ENCODE assay signal across 14 cellular contexts in genomic region chr3:187878776-187879524, GRCh38.
DNase-seq lines count a peak whose midpoint lies in the region; ATAC-seq and TF ChIP-seq lines count a peak whose summit lies in the region.
"Had no signal": no experiment of that assay in that cellular context is flagged by ENCODE, and none has a peak within 500 bp of the region (broad histone marks: within the 10 kb centered on the region; RNA-seq: fewer than 3 reads in every experiment).

No MANE protein-coding gene starts in this region.

- H3K27ac ChIP-seq in mammary epithelial cell (ENCODE audit: insufficient read depth, low read depth, low read length) = no peak overlapping the region
- H3K27ac ChIP-seq in gastroesophageal sphincter = no peak overlapping the region
- H3K27ac ChIP-seq: right atrium auricular region had no signal

- H3K4me3 ChIP-seq in mammary epithelial cell (replicated peaks in 1 of 3; ENCODE audit: insufficient read depth in 1 of 3, low read depth in 2 of 3, low read length in 3 of 3) = no peak overlapping the region
- no peak overlapping the region for H3K4me3 ChIP-seq in gastroesophageal sphincter
- H3K4me3 ChIP-seq: right atrium auricular region had no signal

- CTCF ChIA-PET in mammary epithelial cell (lab: Charles Lee; ENCODE audit: low non-redundant PET) = no interaction called here

- intact Hi-C loops in mammary epithelial cell (cut with micrococcal nuclease) = no loop called here

- no peak for ATAC-seq in gastroesophageal sphincter
- ATAC-seq: T-helper 17 cell had no signal

- 58% methylated on average over 3 of the region's 4 CpGs for WGBS in mammary epithelial cell (ENCODE audit: low coverage, missing lambda C conversion rate)
- 71 to 77% methylated on average over 4 of the region's 4 CpGs for WGBS in gastroesophageal sphincter (ENCODE audit: low coverage in 1 of 2), 2 donors

- TF ChIP-seq EP300 in gastroesophageal sphincter (IDR thresholded peaks at IDR 0.05) = no peak

- H3K4me2 ChIP-seq in mammary epithelial cell (ENCODE audit: insufficient read depth, low read depth, low read length) = peak overlapping the region; percentile 48

- H3K9me3 ChIP-seq in mammary epithelial cell (replicated peaks; ENCODE audit: insufficient read depth, low read length) (no peaks in the 10 kb centered on the region), gastroesophageal sphincter (no peaks in the 10 kb centered on the region)
- H3K9me3 ChIP-seq: right atrium auricular region had no signal

- no peaks in the 10 kb centered on the region for H4K20me1 ChIP-seq in mammary epithelial cell (ENCODE audit: insufficient read depth, low read length)

- H3K27me3 ChIP-seq in mammary epithelial cell (ENCODE audit: insufficient read depth, low read length) = no peaks in the 10 kb centered on the region
- no peaks in the 10 kb centered on the region for H3K27me3 ChIP-seq in gastroesophageal sphincter
- H3K27me3 ChIP-seq: right atrium auricular region had no signal

- no TSS peak for BruUV-seq in mammary epithelial cell (replicated peaks; lab: Mats Ljungman, UMichigan)

- peak; percentile 74 for DNase-seq in EL
- peak; percentile 37 for DNase-seq in NCI-H2029 (lab: John Stamatoyannopoulos, UW)
- peak; percentile 29 for DNase-seq in mammary epithelial cell
- DNase-seq in non-pigmented ciliary epithelial cell (ENCODE audit: low read depth) = peak; percentile 41
- no peak for DNase-seq in activated CD4-positive, alpha-beta T cell treated with anti-CD3 and anti-CD28 coated beads, Interleukin-2, amount 50 U/mL, for 4 hours
- no peak for DNase-seq in nucleus accumbens (lab: John Stamatoyannopoulos, UW)
- DNase-seq in NCI-H1105 treated with DMSO at 0.1 percent for 48 hours (lab: John Stamatoyannopoulos, UW) = no peak
- DNase-seq: activated CD4-positive, alpha-beta memory T cell treated with anti-CD3 and anti-CD28 coated beads, Interleukin-2, amount 10 ng/mL, durations not matched to agents 7 days and 5 days; activated effector memory CD4-positive, alpha-beta T cell treated with anti-CD3 and anti-CD28 coated beads, Interleukin-2, amount 50 U/mL, for 16 hours; COR-L47; KG1; T-helper 17 cell had no signal

- no peak overlapping the region for H3K9ac ChIP-seq in mammary epithelial cell (ENCODE audit: insufficient read depth, low read length)

- no peak for TF ChIP-seq CTCF in mammary epithelial cell (conservative IDR thresholded peaks at IDR 0.05 in 1 of 2, IDR thresholded peaks at IDR 0.05 in 1 of 2; ENCODE audit: extremely low read depth in 1 of 2, insufficient read depth in 1 of 2, low read depth in 1 of 2, low read length in 2 of 2)
- no peak for TF ChIP-seq CTCF in gastroesophageal sphincter (IDR thresholded peaks at IDR 0.05)

- in situ Hi-C loops in mammary epithelial cell (cut with MboI; ENCODE audit: low sequenced_read_pairs in 2 of 2) = no loop called here

- peak overlapping the region; percentile 7 for H2AFZ ChIP-seq in mammary epithelial cell (ENCODE audit: low read depth, low read length)

- H3K4me1 ChIP-seq in mammary epithelial cell (ENCODE audit: insufficient read depth, low read length) (peaks cover 4% of the 10 kb centered on the region), gastroesophageal sphincter (no peaks in the 10 kb centered on the region)
- H3K4me1 ChIP-seq: right atrium auricular region had no signal

- no peak for TF ChIP-seq POLR2A in gastroesophageal sphincter (IDR thresholded peaks at IDR 0.05)

- no peaks in the 10 kb centered on the region for H3K79me2 ChIP-seq in mammary epithelial cell (ENCODE audit: insufficient read depth, low read length)

- H3K36me3 ChIP-seq in mammary epithelial cell (ENCODE audit: insufficient read depth, low read length) = no peaks in the 10 kb centered on the region
- no peaks in the 10 kb centered on the region for H3K36me3 ChIP-seq in gastroesophageal sphincter
- H3K36me3 ChIP-seq: right atrium auricular region had no signal

- dilution Hi-C loops in mammary epithelial cell (cut with HindIII; ENCODE audit: low sequenced_read_pairs) = no loop called here

Comparison
In these comparisons a context has a peak if more than half of its experiments do, and no peak if none do; other contexts are left out.
1. DNase-seq: peak in EL (single experiment), NCI-H2029 (single experiment), mammary epithelial cell (single experiment) and non-pigmented ciliary epithelial cell (single experiment); none in activated CD4-positive, alpha-beta T cell treated with anti-CD3 and anti-CD28 coated beads, Interleukin-2, amount 50 U/mL, for 4 hours (0 of 2), nucleus accumbens (0 of 56) and NCI-H1105 treated with DMSO at 0.1 percent for 48 hours (single experiment).